In the genomic region with DNA sequence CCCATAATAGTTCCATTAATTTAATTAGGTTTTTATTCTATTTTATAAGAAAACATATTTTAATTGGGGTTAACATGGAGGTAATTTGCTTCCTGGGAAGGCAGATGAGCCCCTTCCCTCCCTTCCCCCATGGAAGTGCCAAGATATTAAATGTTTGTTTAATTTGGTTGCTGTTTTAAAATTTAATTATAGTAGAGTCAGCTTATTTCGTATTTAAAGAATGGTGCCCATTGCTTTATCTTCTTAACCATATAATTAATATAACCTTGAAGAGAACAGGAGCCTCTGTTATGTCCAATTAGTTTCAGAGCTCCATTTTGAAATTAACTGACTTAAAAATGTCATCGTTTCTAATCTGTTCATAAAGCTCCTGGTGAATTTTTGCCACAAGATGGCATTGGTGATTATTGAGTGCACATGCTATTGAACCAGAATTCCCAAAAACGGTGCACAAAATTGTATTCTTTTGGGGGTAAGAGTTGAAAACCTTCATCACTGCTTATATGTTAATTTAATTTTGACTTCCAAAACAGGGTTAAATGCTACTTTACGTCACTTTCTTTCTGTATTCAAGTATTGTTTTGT, we compare ENCODE assay signal across 10 cellular contexts. TPM values are rescaled to one million over a fixed set of nuclear protein-coding genes. Genes with fewer than 3 reads are reported as not detected.
DNase-seq lines count a peak whose midpoint lies in the region; TF ChIP-seq lines count a peak whose summit lies in the region.
"Had no signal": no experiment of that assay in that cellular context is flagged by ENCODE, and none has a peak within 500 bp of the region (broad histone marks: within the 10 kb centered on the region; RNA-seq: fewer than 3 reads in every experiment).

No MANE protein-coding gene starts in this region.

- H3K27ac Mint-ChIP-seq in chondrocyte (ENCODE audit: unreplicated experiment) = no peak overlapping the region
- H3K27ac Mint-ChIP-seq in nephron = peak overlapping the region in 2 of 3 experiments; percentile 7 to 46
- H3K27ac Mint-ChIP-seq: activated naive CD8-positive, alpha-beta T cell had no signal

- H3K9me3 Mint-ChIP-seq in chondrocyte (ENCODE audit: low read depth) = no peaks in the 10 kb centered on the region
- H3K9me3 Mint-ChIP-seq in nephron = no peaks in the 10 kb centered on the region
- H3K9me3 Mint-ChIP-seq: endodermal cell had no signal

- DNase-seq in COLO829 (ENCODE audit: low spot score) = peak; percentile 45
- DNase-seq in NCI-H2171 (lab: John Stamatoyannopoulos, UW) = peak; percentile 10
- no peak for DNase-seq in chondrocyte (ENCODE audit: low spot score)
- no peak for DNase-seq in NCI-H526 treated with DMSO at 0.1 percent for 48 hours (lab: John Stamatoyannopoulos, UW)
- DNase-seq in NCI-H2029 treated with DMSO at 0.1 percent for 48 hours (lab: John Stamatoyannopoulos, UW) = no peak
- DNase-seq in dermis blood vessel endothelial cell = no peak
- DNase-seq in putamen (ENCODE audit: low spot score) = no peak
- DNase-seq: endodermal cell had no signal

- H3K4me1 Mint-ChIP-seq in chondrocyte (ENCODE audit: low read depth) = no peaks in the 10 kb centered on the region
- peaks cover 17% of the 10 kb centered on the region for H3K4me1 Mint-ChIP-seq in nephron

- TF ChIP-seq CTCF in chondrocyte (IDR thresholded peaks at IDR 0.05) = peak; percentile 78
- peak; percentile 28 to 41 (median 39) for TF ChIP-seq CTCF in nephron (IDR thresholded peaks at IDR 0.05; ENCODE audit: unreplicated experiment in 3 of 3)

- H3K4me3 Mint-ChIP-seq in chondrocyte (ENCODE audit: unreplicated experiment) (no peak overlapping the region), nephron (no peak overlapping the region)
- H3K4me3 Mint-ChIP-seq: activated naive CD8-positive, alpha-beta T cell; endodermal cell had no signal

- H3K27me3 Mint-ChIP-seq in chondrocyte (ENCODE audit: low read depth) = no peaks in the 10 kb centered on the region
- no peaks in the 10 kb centered on the region for H3K27me3 Mint-ChIP-seq in nephron (ENCODE audit: low read depth)
- H3K27me3 Mint-ChIP-seq: activated naive CD8-positive, alpha-beta T cell had no signal

- H3K36me3 Mint-ChIP-seq in chondrocyte (ENCODE audit: low read depth) = peaks cover 3% of the 10 kb centered on the region
- H3K36me3 Mint-ChIP-seq in nephron (ENCODE audit: low read depth) = peaks cover 22% of the 10 kb centered on the region

RNA-seq across cellular contexts. Expression of a gene that starts 26.0 kb away (rescaled TPM):
- total RNA-seq in chondrocyte = 28.0 to 32.2 TPM (median 28.0 TPM) in 3 replicates
- 26.9 and 33.8 TPM in 2 replicates for total RNA-seq in dermis blood vessel endothelial cell

RNA-seq across cellular contexts. Expression of a gene that starts 45.2 kb away (rescaled TPM):
- total RNA-seq in chondrocyte = 12.0 to 15.9 TPM (median 14.7 TPM) in 3 replicates
- total RNA-seq in dermis blood vessel endothelial cell = 20.6 and 23.8 TPM in 2 replicates

Comparison
In these comparisons a context has a peak if more than half of its experiments do, and no peak if none do; other contexts are left out.
1. DNase-seq: peak in COLO829 (single experiment) and NCI-H2171 (single experiment); none in chondrocyte (single experiment), NCI-H526 treated with DMSO at 0.1 percent for 48 hours (single experiment), NCI-H2029 treated with DMSO at 0.1 percent for 48 hours (single experiment), dermis blood vessel endothelial cell (single experiment) and putamen (single experiment).